17 cellular contexts compared by ENCODE assay signal in genomic region chr9:87656485-87656884, GRCh38.
DNase-seq lines count a peak whose midpoint lies in the region; ATAC-seq, FAIRE-seq and TF ChIP-seq lines count a peak whose summit lies in the region.
"Had no signal": no experiment of that assay in that cellular context is flagged by ENCODE, and none has a peak within 500 bp of the region (broad histone marks: within the 10 kb centered on the region; RNA-seq: fewer than 3 reads in every experiment).

No MANE protein-coding gene starts in this region.

- H3K4me2 ChIP-seq in SK-N-SH (no peak overlapping the region), endothelial cell of umbilical vein (ENCODE audit: insufficient read depth, low read length) (peak overlapping the region; percentile 19)

- POLR2A ChIA-PET in SK-N-SH (lab: Yijun Ruan, JAX), result no interaction called here
- POLR2A ChIA-PET in endothelial cell of umbilical vein (lab: Charles Lee), result no interaction called here

- H3K79me2 ChIP-seq in SK-N-SH (ENCODE audit: insufficient read depth) (no peaks in the 10 kb centered on the region), endothelial cell of umbilical vein (ENCODE audit: control insufficient read depth, insufficient read depth, low read length) (no peaks in the 10 kb centered on the region)

- no peaks in the 10 kb centered on the region for H3K9me1 ChIP-seq in endothelial cell of umbilical vein (replicated peaks; ENCODE audit: control insufficient read depth, extremely low read depth, insufficient read depth, low read length)

- TF ChIP-seq POLR2A in endothelial cell of umbilical vein (IDR thresholded peaks at IDR 0.05; ENCODE audit: low read depth, low read length) (no peak), testis (IDR thresholded peaks at IDR 0.05) (no peak)

- TF ChIP-seq CTCF in SK-N-SH (IDR thresholded peaks at IDR 0.05) (no peak), endothelial cell of umbilical vein (IDR thresholded peaks at IDR 0.05; ENCODE audit: extremely low read depth in 1 of 2, insufficient read depth in 1 of 2, low read depth in 1 of 2, low read length in 2 of 2) (no peak), lower lobe of right lung (IDR thresholded peaks at IDR 0.05) (no peak), testis (IDR thresholded peaks at IDR 0.05) (no peak), mucosa of descending colon (IDR thresholded peaks at IDR 0.05) (no peak)

- no peak for DNase-seq in SK-N-SH
- peak; percentile 67 for DNase-seq in endothelial cell of umbilical vein (ENCODE audit: low read depth, low spot score)
- DNase-seq in lower lobe of right lung, result no peak
- peak; percentile 55 for DNase-seq in testis
- no peak for DNase-seq in epidermal melanocyte (ENCODE audit: insufficient read length, low spot score)
- no peak for DNase-seq in stimulated activated CD8-positive, alpha-beta memory T cell treated with anti-CD3 and anti-CD28 coated beads, Interleukin-4, amount 100 ng/mL, for 48 hours
- no peak for DNase-seq in mucosa of descending colon
- DNase-seq: activated naive CD8-positive, alpha-beta T cell treated with anti-CD3 and anti-CD28 coated beads, Interleukin-2, amount 10 ng/mL, durations not matched to agents 7 days and 5 days; CD4-positive, alpha-beta memory T cell; NCI-H1436 treated with DMSO at 0.1 percent for 48 hours; NCI-H510A; T-cell had no signal

- no peaks in the 10 kb centered on the region for H3K9me2 ChIP-seq in SK-N-SH

- no peaks in the 10 kb centered on the region for H3F3A ChIP-seq in SK-N-SH (replicated peaks; ENCODE audit: insufficient read depth)

- no peak overlapping the region for H3K9ac ChIP-seq in SK-N-SH
- H3K9ac ChIP-seq in endothelial cell of umbilical vein (replicated peaks; ENCODE audit: extremely low read depth, insufficient read depth, low read length), result peak overlapping the region; percentile 17

- H3K36me3 ChIP-seq in SK-N-SH (replicated peaks in 1 of 2; ENCODE audit: control insufficient read depth in 1 of 2, insufficient read depth in 2 of 2, low read length in 1 of 2) (no peaks in the 10 kb centered on the region), endothelial cell of umbilical vein (ENCODE audit: control insufficient read depth in 2 of 2, extremely low read depth in 1 of 2, insufficient read depth in 2 of 2, low read length in 2 of 2) (peaks cover 6 to 27% of the 10 kb centered on the region in 2 experiments), lower lobe of right lung (peaks cover 33% of the 10 kb centered on the region), testis (ENCODE audit: low read depth, missing control alignments) (no peaks in the 10 kb centered on the region), mucosa of descending colon (ENCODE audit: low read depth) (no peaks in the 10 kb centered on the region)

- intact Hi-C loops in endothelial cell of umbilical vein (cut with micrococcal nuclease), result no loop called here
- intact Hi-C loops in lower lobe of right lung (cut with DNase I), result no loop called here
- intact Hi-C loops in testis (cut with DNase I; ENCODE audit: low total_unique reads), result no loop called here
- intact Hi-C loops in mucosa of descending colon (cut with DNase I, micrococcal nuclease), result no loop called here

- no peak overlapping the region for H3K4me3 ChIP-seq in SK-N-SH (ENCODE audit: low read depth in 2 of 2, low read length in 1 of 2)
- H3K4me3 ChIP-seq in endothelial cell of umbilical vein (replicated peaks in 1 of 3; ENCODE audit: insufficient read depth in 1 of 3, low read depth in 1 of 3, low read length in 3 of 3), result no peak overlapping the region
- no peak overlapping the region for H3K4me3 ChIP-seq in lower lobe of right lung
- no peak overlapping the region for H3K4me3 ChIP-seq in testis
- no peak overlapping the region for H3K4me3 ChIP-seq in mucosa of descending colon

- peak; percentile 90 for FAIRE-seq in endothelial cell of umbilical vein (lab: Jason Lieb, UNC)
- FAIRE-seq: G401.6, keratinocyte had no signal

- dilution Hi-C loops in endothelial cell of umbilical vein (cut with MboI; ENCODE audit: extremely low pct_ligation_motif_present, low sequenced_read_pairs), result no loop called here

- CTCF ChIA-PET in SK-N-SH (lab: Yijun Ruan, JAX) (interaction anchor here (1.0 to 2.6 kb wide), 4 partner anchors 159 to 331 kb away, joined by 3 to 12 read pairs (median 8); partner anchors contain the start of gene DAPK1), endothelial cell of umbilical vein (lab: Charles Lee) (interaction anchor here (0.7 to 3.3 kb wide), 14 partner anchors 15 to 1242 kb away, joined by 3 to 21 read pairs (median 5); partner anchors contain the start of gene DAPK1)

- no TSS peak for BruUV-seq in endothelial cell of umbilical vein (replicated peaks; lab: Mats Ljungman, UMichigan)

- TF ChIP-seq RAD21 in SK-N-SH (IDR thresholded peaks at IDR 0.05; ENCODE audit: low read length), result peak; percentile 24; the same call in 1 of the 2 replicates

- H3K4me1 ChIP-seq in SK-N-SH (ENCODE audit: control insufficient read depth in 1 of 2, insufficient read depth in 2 of 2, low read depth in 1 of 2, low read length in 1 of 2) (peaks cover 0 to 1% of the 10 kb centered on the region in 2 experiments; a peak in 2 of 4 replicates), endothelial cell of umbilical vein (ENCODE audit: control insufficient read depth, extremely low read depth, insufficient read depth, low read length) (peaks cover 12% of the 10 kb centered on the region), lower lobe of right lung (peaks cover 14% of the 10 kb centered on the region), testis (no peaks in the 10 kb centered on the region), mucosa of descending colon (ENCODE audit: low read depth) (no peaks in the 10 kb centered on the region)

- no peak for ATAC-seq in SK-N-SH treated with all-trans-retinoic acid at 6 μM for 48 hours
- peak in 1 of 2 donors; percentile 54 for ATAC-seq in lower lobe of right lung
- ATAC-seq in mucosa of descending colon, result no peak
- ATAC-seq: natural killer cell treated with Interleukin-12 subunit alpha and Interleukin-12 subunit beta and Interleukin-15 and Interleukin-18, amount 100 ng/mL, for 72 hours; T-cell; WTC11 had no signal

- H3K27me3 ChIP-seq in SK-N-SH (ENCODE audit: insufficient read depth) (no peaks in the 10 kb centered on the region; the same call in 1 of the 2 replicates), endothelial cell of umbilical vein (ENCODE audit: control insufficient read depth in 2 of 2, insufficient read depth in 2 of 2, low read length in 2 of 2) (no peaks in the 10 kb centered on the region), lower lobe of right lung (ENCODE audit: low read depth) (no peaks in the 10 kb centered on the region), testis (no peaks in the 10 kb centered on the region)

- no peak overlapping the region for H2AFZ ChIP-seq in SK-N-SH (ENCODE audit: low read depth)
- peak overlapping the region; percentile 28 for H2AFZ ChIP-seq in endothelial cell of umbilical vein (ENCODE audit: low read depth, low read length)

- H4K20me1 ChIP-seq in SK-N-SH (ENCODE audit: insufficient read depth) (no peaks in the 10 kb centered on the region), endothelial cell of umbilical vein (replicated peaks; ENCODE audit: control insufficient read depth, extremely low read depth, insufficient read depth, low read length) (no peaks in the 10 kb centered on the region)

- H3K27ac ChIP-seq in SK-N-SH (ENCODE audit: low read depth in 2 of 2, low read length in 1 of 2) (no peak overlapping the region), endothelial cell of umbilical vein (ENCODE audit: insufficient read depth, low read depth, low read length) (peak overlapping the region; percentile 44), lower lobe of right lung (peak overlapping the region; percentile 4), testis (no peak overlapping the region)

- no peak for TF ChIP-seq EP300 in SK-N-SH (IDR thresholded peaks at IDR 0.05; ENCODE audit: borderline replicate concordance in 1 of 2, low read depth in 1 of 2, low read length in 1 of 2)

- H3K9me3 ChIP-seq in SK-N-SH, result no peaks in the 10 kb centered on the region
- no peaks in the 10 kb centered on the region for H3K9me3 ChIP-seq in endothelial cell of umbilical vein (replicated peaks; ENCODE audit: control insufficient read depth, insufficient read depth, low read length)
- H3K9me3 ChIP-seq in lower lobe of right lung, result no peaks in the 10 kb centered on the region
- H3K9me3 ChIP-seq in testis, result no peaks in the 10 kb centered on the region
- H3K9me3 ChIP-seq in mucosa of descending colon, result no peaks in the 10 kb centered on the region

- WGBS in SK-N-SH (ENCODE audit: low lambda C conversion rate), result 87% methylated on average over 8 of the region's 8 CpGs
- WGBS in testis, 2 donors, result 35 to 48% methylated on average over 8 of the region's 8 CpGs

TF ChIP-seq in SK-N-SH, 30 proteins besides CTCF, POLR2A, EP300 and RAD21 (continues in another document):
- TF ChIP-seq CHD2 (IDR thresholded peaks at IDR 0.05; ENCODE audit: low read length, partially characterized antibody), result no peak
- TF ChIP-seq SMC3 (IDR thresholded peaks at IDR 0.05; ENCODE audit: low read depth, low read length), result no peak
- no peak for TF ChIP-seq NFIC (IDR thresholded peaks at IDR 0.05; ENCODE audit: borderline replicate concordance)
- no peak for TF ChIP-seq TAF1 (IDR thresholded peaks at IDR 0.05; ENCODE audit: borderline replicate concordance, low read depth, low read length)
- TF ChIP-seq RCOR1 (IDR thresholded peaks at IDR 0.05; ENCODE audit: low read length), result no peak
- no peak for TF ChIP-seq SIN3A (IDR thresholded peaks at IDR 0.05; ENCODE audit: borderline replicate concordance, low read depth, low read length)

TF ChIP-seq in SK-N-SH treated with all-trans-retinoic acid at 6 μM for 48 hours, 23 proteins besides CTCF, POLR2A, EP300 and RAD21 (continues in another document):
- no peak for TF ChIP-seq ZNF565 (CRISPR knock-in tag; conservative IDR thresholded peaks at IDR 0.05; ENCODE audit: low read depth)

TF ChIP-seq in endothelial cell of umbilical vein, 7 proteins besides CTCF, POLR2A, EP300 and RAD21:
- TF ChIP-seq JUN (IDR thresholded peaks at IDR 0.05; ENCODE audit: borderline replicate concordance, insufficient read depth, insufficient read length, low read depth), result no peak
- TF ChIP-seq MAX (IDR thresholded peaks at IDR 0.05; ENCODE audit: insufficient read depth, insufficient read length), result no peak
- no peak for TF ChIP-seq GATA2 (IDR thresholded peaks at IDR 0.05; ENCODE audit: insufficient read depth, insufficient read length, low read depth, low read length)
- TF ChIP-seq FOS (IDR thresholded peaks at IDR 0.05; ENCODE audit: borderline replicate concordance, insufficient read depth, low read length), result no peak
- TF ChIP-seq POLR2AphosphoS5 (IDR thresholded peaks at IDR 0.05; ENCODE audit: insufficient read depth, low read depth, low read length), result no peak
- TF ChIP-seq MYC (IDR thresholded peaks at IDR 0.05; ENCODE audit: low read depth, low read length), result no peak
- no peak for TF ChIP-seq EZH2 (IDR thresholded peaks at IDR 0.05; ENCODE audit: borderline replicate concordance, low read depth, low read length, severe bottlenecking)

Comparison
In these comparisons a context has a peak if more than half of its experiments do, and no peak if none do; other contexts are left out.
1. DNase-seq: peak in endothelial cell of umbilical vein (single experiment) and testis (single experiment); none in SK-N-SH (single experiment), lower lobe of right lung (single experiment), epidermal melanocyte (single experiment), stimulated activated CD8-positive, alpha-beta memory T cell treated with anti-CD3 and anti-CD28 coated beads, Interleukin-4, amount 100 ng/mL, for 48 hours (single experiment) and mucosa of descending colon (0 of 3).
2. H3K27ac ChIP-seq: peak in endothelial cell of umbilical vein (single experiment) and lower lobe of right lung (single experiment); none in SK-N-SH (0 of 2) and testis (0 of 2).